Comparison of ENCODE assay signal across 11 cellular contexts in the genomic region with DNA sequence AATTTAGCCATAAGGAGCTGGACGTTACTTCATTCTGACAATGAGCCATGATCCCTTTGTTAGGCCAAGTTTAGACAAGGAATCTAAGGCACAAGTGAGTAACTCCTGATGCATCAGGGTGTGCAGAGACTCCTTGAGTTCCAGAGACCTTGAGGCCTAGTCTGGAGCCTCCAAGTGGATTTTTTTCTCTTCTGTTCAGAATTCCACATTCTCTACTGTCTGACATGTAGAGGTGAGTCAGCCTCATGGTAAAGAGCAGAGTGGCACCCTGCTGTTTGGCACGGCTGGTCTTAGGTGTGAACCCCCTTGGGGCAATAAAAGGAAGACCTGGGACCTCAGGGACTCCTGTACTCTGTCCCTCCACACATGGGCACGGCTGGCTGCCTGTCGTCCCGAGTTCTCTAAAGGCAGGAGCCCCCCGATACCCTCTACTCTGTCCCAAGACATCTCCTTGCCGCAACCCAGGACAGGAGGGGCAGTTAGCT. TPM values are rescaled to one million over a fixed set of nuclear protein-coding genes. Genes with fewer than 3 reads are reported as not detected.
DNase-seq lines count a peak whose midpoint lies in the region; ATAC-seq and TF ChIP-seq lines count a peak whose summit lies in the region.
"Had no signal": no experiment of that assay in that cellular context is flagged by ENCODE, and none has a peak within 500 bp of the region (broad histone marks: within the 10 kb centered on the region; RNA-seq: fewer than 3 reads in every experiment).

No MANE protein-coding gene starts in this region.

- DNase-seq in GM04504 (ENCODE audit: low read depth) (peak; percentile 79), fibroblast of mammary gland (ENCODE audit: low read depth) (peak; percentile 99), skeletal muscle cell (ENCODE audit: low read depth) (peak; percentile 90), NCI-H748 treated with DMSO at 0.1 percent for 48 hours (lab: John Stamatoyannopoulos, UW) (no peak)
- no peak for DNase-seq in activated CD4-positive, alpha-beta memory T cell treated with anti-CD3 and anti-CD28 coated beads for 36 hours
- DNase-seq: activated CD4-positive, alpha-beta T cell treated with anti-CD3 and anti-CD28 coated beads for 36 hours; activated gamma-delta T cell; stimulated activated naive CD8-positive, alpha-beta T cell treated with anti-CD3 and anti-CD28 coated beads, Interleukin-15, Interleukin-2, amounts not matched to agents 100 U/mL and 50 U/mL, for 24 hours had no signal

- H3K27ac Mint-ChIP-seq in activated CD4-positive, alpha-beta memory T cell treated with anti-CD3 and anti-CD28 coated beads for 36 hours: no peak overlapping the region
- H3K27ac Mint-ChIP-seq: activated CD4-positive, alpha-beta T cell treated with anti-CD3 and anti-CD28 coated beads for 36 hours had no signal

- no peaks in the 10 kb centered on the region for H3K36me3 Mint-ChIP-seq in activated CD4-positive, alpha-beta memory T cell treated with anti-CD3 and anti-CD28 coated beads for 36 hours

- H3K9me3 Mint-ChIP-seq in activated CD4-positive, alpha-beta memory T cell treated with anti-CD3 and anti-CD28 coated beads for 36 hours: no peaks in the 10 kb centered on the region

- no peaks in the 10 kb centered on the region for H3K4me1 Mint-ChIP-seq in activated CD4-positive, alpha-beta memory T cell treated with anti-CD3 and anti-CD28 coated beads for 36 hours (ENCODE audit: low read depth)
- H3K4me1 Mint-ChIP-seq: activated CD4-positive, alpha-beta T cell treated with anti-CD3 and anti-CD28 coated beads for 36 hours had no signal

- POLR2A ChIA-PET in activated CD4-positive, alpha-beta memory T cell treated with anti-CD3 and anti-CD28 coated beads for 36 hours (lab: Charles Lee): no interaction called here

- peaks cover 2% of the 10 kb centered on the region for H3K27me3 Mint-ChIP-seq in activated CD4-positive, alpha-beta memory T cell treated with anti-CD3 and anti-CD28 coated beads for 36 hours

- TF ChIP-seq CTCF in fibroblast of mammary gland (conservative IDR thresholded peaks at IDR 0.05; ENCODE audit: control insufficient read depth, insufficient read depth, low read depth, low read length): no peak

- CTCF ChIA-PET in activated CD4-positive, alpha-beta memory T cell treated with anti-CD3 and anti-CD28 coated beads for 36 hours (lab: Charles Lee): interaction anchor here (0.7 kb wide), 1 partner anchor 391 kb away, joined by 3 read pairs; no protein-coding TSS in a partner anchor

- H3K4me3 ChIP-seq in fibroblast of mammary gland (ENCODE audit: control insufficient read depth, low read depth, low read length) (no peak overlapping the region), skeletal muscle cell (ENCODE audit: low read depth, low read length) (no peak overlapping the region)

- H3K4me3 Mint-ChIP-seq in activated CD4-positive, alpha-beta memory T cell treated with anti-CD3 and anti-CD28 coated beads for 36 hours: no peak overlapping the region
- H3K4me3 Mint-ChIP-seq: activated CD4-positive, alpha-beta T cell treated with anti-CD3 and anti-CD28 coated beads for 36 hours had no signal

- ATAC-seq in SK-N-SH treated with all-trans-retinoic acid at 6 μM for 48 hours: peak; percentile 66
- no peak for ATAC-seq in HG02623 (IDR thresholded peaks at IDR 0.05; ENCODE audit: unreplicated experiment)
- ATAC-seq in HG02571 (IDR thresholded peaks at IDR 0.05; ENCODE audit: unreplicated experiment): no peak
- ATAC-seq: activated CD4-positive, alpha-beta T cell treated with anti-CD3 and anti-CD28 coated beads for 36 hours; stimulated activated naive CD8-positive, alpha-beta T cell treated with anti-CD3 and anti-CD28 coated beads, Interleukin-15, Interleukin-2, amounts not matched to agents 100 U/mL and 50 U/mL, for 24 hours had no signal

- intact Hi-C loops in activated CD4-positive, alpha-beta memory T cell treated with anti-CD3 and anti-CD28 coated beads for 36 hours (cut with micrococcal nuclease): no loop called here

TF ChIP-seq in SK-N-SH treated with all-trans-retinoic acid at 6 μM for 48 hours, 23 proteins besides CTCF, POLR2A, EP300 and RAD21:
- TF ChIP-seq OSR1 (CRISPR knock-in tag; IDR thresholded peaks at IDR 0.05): 0 out of 2 replicates have a peak, but pooled peaks have one; percentile 21
- peak; percentile 39 for TF ChIP-seq ISL1 (CRISPR knock-in tag; IDR thresholded peaks at IDR 0.05)
- TF ChIP-seq ZNF8 (CRISPR knock-in tag; IDR thresholded peaks at IDR 0.05): no peak
- TF ChIP-seq CSDC2 (CRISPR knock-in tag; IDR thresholded peaks at IDR 0.05): 0 out of 2 replicates have a peak, but pooled peaks have one; percentile 42

RNA-seq across cellular contexts. Expression of a gene that starts 22.0 kb away (rescaled TPM):
- under 1 TPM; 0.58 to 0.97 TPM for total RNA-seq in activated CD4-positive, alpha-beta memory T cell treated with anti-CD3 and anti-CD28 coated beads for 36 hours
- total RNA-seq: activated CD4-positive, alpha-beta T cell treated with anti-CD3 and anti-CD28 coated beads for 36 hours had no signal

RNA-seq across cellular contexts. Expression of a gene that starts 52.0 kb away (rescaled TPM):
- not detected for total RNA-seq in activated CD4-positive, alpha-beta memory T cell treated with anti-CD3 and anti-CD28 coated beads for 36 hours
- total RNA-seq: activated CD4-positive, alpha-beta T cell treated with anti-CD3 and anti-CD28 coated beads for 36 hours had no signal

Comparison
In these comparisons a context has a peak if more than half of its experiments do, and no peak if none do; other contexts are left out.
1. DNase-seq: peak in GM04504 (single experiment), fibroblast of mammary gland (single experiment) and skeletal muscle cell (single experiment); none in NCI-H748 treated with DMSO at 0.1 percent for 48 hours (single experiment) and activated CD4-positive, alpha-beta memory T cell treated with anti-CD3 and anti-CD28 coated beads for 36 hours (single experiment).